Comparison of ENCODE assay signal across 9 cellular contexts in genomic region chr17:49779730-49780220, GRCh38. TPM values are rescaled to one million over a fixed set of nuclear protein-coding genes. Genes with fewer than 3 reads are reported as not detected.
DNase-seq lines count a peak whose midpoint lies in the region; ATAC-seq and TF ChIP-seq lines count a peak whose summit lies in the region.
"Had no signal": no experiment of that assay in that cellular context is flagged by ENCODE, and none has a peak within 500 bp of the region (broad histone marks: within the 10 kb centered on the region; RNA-seq: fewer than 3 reads in every experiment).

No MANE protein-coding gene starts in this region.

- TF ChIP-seq CTCF in CD14-positive monocyte (IDR thresholded peaks at IDR 0.05) (peak; percentile 75), GM13976 (IDR thresholded peaks at IDR 0.05; ENCODE audit: borderline replicate concordance, control extremely low read depth, extremely low read depth, insufficient read depth, missing control alignments) (peak; percentile 45), brain microvascular endothelial cell (IDR thresholded peaks at IDR 0.05; ENCODE audit: low read depth, low read length, missing control alignments) (peak; percentile 68), liver (IDR thresholded peaks at IDR 0.05; ENCODE audit: low read depth, low read length, missing input control) (peak; percentile 71), upper lobe of left lung (IDR thresholded peaks at IDR 0.05) (peak in 5 of 6 experiments; percentile 46 to 71 (median 59))

- H3K4me1 ChIP-seq in liver (ENCODE audit: control insufficient read depth in 4 of 4, insufficient read depth in 4 of 4, low read length in 3 of 4) (no peaks in the 10 kb centered on the region), upper lobe of left lung (peaks cover 13 to 26% (median 19%) of the 10 kb centered on the region in 4 donors), HAP-1 (peaks cover 6% of the 10 kb centered on the region)

- H3K27ac Mint-ChIP-seq in CD14-positive monocyte = peak overlapping the region in 2 of 7 donors; percentile 12 to 54
- H3K27ac Mint-ChIP-seq: T-helper 1 cell treated with Interleukin-12 subunit alpha and Interleukin-12 subunit beta and Interleukin-4 antibody, amounts not matched to agents 30 μg/mL and 1 μg/mL, for 36 hours had no signal

- peaks cover 0 to 5% (median 0%) of the 10 kb centered on the region in 3 donors for H3K27me3 Mint-ChIP-seq in CD14-positive monocyte (ENCODE audit: low read depth in 3 of 3)

- H3K9me3 ChIP-seq in liver (ENCODE audit: control insufficient read depth in 4 of 4, low read length in 3 of 4) (no peaks in the 10 kb centered on the region), upper lobe of left lung (no peaks in the 10 kb centered on the region), HAP-1 (no peaks in the 10 kb centered on the region)

- no peak overlapping the region for H3K9ac ChIP-seq in liver (ENCODE audit: low read depth in 1 of 2, low read length in 2 of 2)

- in situ Hi-C loops in GM13976 (cut with MboI; ENCODE audit: low sequenced_read_pairs, unreplicated experiment) = loop anchor here (10.0 kb wide), 1 partner anchor 75 kb away; the partner anchor contains the start of gene SLC35B1
- in situ Hi-C loops in brain microvascular endothelial cell (cut with HindIII; ENCODE audit: low pct_ligation_motif_present, low sequenced_read_pairs) = no loop called here
- in situ Hi-C loops in HAP-1 (cut with MboI; ENCODE audit: low sequenced_read_pairs) = no loop called here

- H3K27ac ChIP-seq in brain microvascular endothelial cell (no peak overlapping the region), liver (ENCODE audit: low read depth in 1 of 2, low read length in 2 of 2) (no peak overlapping the region), upper lobe of left lung (no peak overlapping the region)

- no peak for TF ChIP-seq EP300 in upper lobe of left lung (IDR thresholded peaks at IDR 0.05)

- no peaks in the 10 kb centered on the region for H3K36me3 Mint-ChIP-seq in CD14-positive monocyte

- H3K4me3 ChIP-seq in brain microvascular endothelial cell (ENCODE audit: low read depth, low read length) = no peak overlapping the region
- no peak overlapping the region for H3K4me3 ChIP-seq in liver (ENCODE audit: low read depth in 1 of 3, low read length in 3 of 3)
- H3K4me3 ChIP-seq in upper lobe of left lung = no peak overlapping the region
- H3K4me3 ChIP-seq in HAP-1 = no peak overlapping the region

- H3K4me3 Mint-ChIP-seq in CD14-positive monocyte = no peak overlapping the region
- H3K4me3 Mint-ChIP-seq: T-helper 1 cell treated with Interleukin-12 subunit alpha and Interleukin-12 subunit beta and Interleukin-4 antibody, amounts not matched to agents 30 μg/mL and 1 μg/mL, for 36 hours had no signal

- 9% methylated on average over 2 of the region's 2 CpGs for WGBS in liver
- 16 to 19% methylated on average over 2 of the region's 2 CpGs for WGBS in upper lobe of left lung, 2 donors

- intact Hi-C loops in CD14-positive monocyte (cut with micrococcal nuclease) = loop anchor here in 1 of 2 donors (5.0 kb wide), 1 partner anchor 207 kb away; no protein-coding TSS in a partner anchor

- peaks cover 21% of the 10 kb centered on the region for H3K4me1 Mint-ChIP-seq in CD14-positive monocyte

- ATAC-seq in upper lobe of left lung (ENCODE audit: low FRiP score in 2 of 2) = peak; percentile 19 to 76
- ATAC-seq in GM18858 (IDR thresholded peaks at IDR 0.05; ENCODE audit: unreplicated experiment) = no peak

- DNase-seq in CD14-positive monocyte (ENCODE audit: low spot score) (no peak), GM13976 (ENCODE audit: low spot score) (peak; percentile 42), NCI-H82 (lab: John Stamatoyannopoulos, UW) (peak; percentile 57), brain microvascular endothelial cell (peak; percentile 67), upper lobe of left lung (peak in 1 of 2 donors; percentile 26), HAP-1 (ENCODE audit: low spot score in 2 of 2) (no peak)

- no peaks in the 10 kb centered on the region for H3K27me3 ChIP-seq in brain microvascular endothelial cell (replicated peaks)
- H3K27me3 ChIP-seq in liver (ENCODE audit: control insufficient read depth in 4 of 4, insufficient read depth in 4 of 4, low read length in 3 of 4) = no peaks in the 10 kb centered on the region
- H3K27me3 ChIP-seq in upper lobe of left lung = no peaks in the 10 kb centered on the region
- no peaks in the 10 kb centered on the region for H3K27me3 ChIP-seq in HAP-1 (ENCODE audit: low read depth)

- no peak for TF ChIP-seq POLR2A in upper lobe of left lung (IDR thresholded peaks at IDR 0.05)

- H3K36me3 ChIP-seq in brain microvascular endothelial cell (replicated peaks) (no peaks in the 10 kb centered on the region), liver (ENCODE audit: control insufficient read depth in 4 of 4, insufficient read depth in 3 of 4, low read depth in 1 of 4, low read length in 3 of 4) (no peaks in the 10 kb centered on the region), upper lobe of left lung (no peaks in the 10 kb centered on the region), HAP-1 (replicated peaks) (no peaks in the 10 kb centered on the region)

- H3K9me3 Mint-ChIP-seq in CD14-positive monocyte = peaks cover 0 to 2% (median 0%) of the 10 kb centered on the region in 7 donors
- H3K9me3 Mint-ChIP-seq: T-helper 1 cell treated with Interleukin-12 subunit alpha and Interleukin-12 subunit beta and Interleukin-4 antibody, amounts not matched to agents 30 μg/mL and 1 μg/mL, for 36 hours had no signal

- peak; percentile 85 to 92 for TF ChIP-seq RAD21 in liver (IDR thresholded peaks at IDR 0.05)

TF ChIP-seq in liver, 16 proteins besides CTCF, POLR2A, EP300 and RAD21:
- TF ChIP-seq NR2F2 (IDR thresholded peaks at IDR 0.05) (no peak), RXRA (IDR thresholded peaks at IDR 0.05) (no peak), FOXA1 (IDR thresholded peaks at IDR 0.05) (no peak), EGR1 (IDR thresholded peaks at IDR 0.05; ENCODE audit: low read depth in 2 of 2) (no peak), MAX (IDR thresholded peaks at IDR 0.05) (no peak), HNF4G (IDR thresholded peaks at IDR 0.05) (no peak), GABPA (IDR thresholded peaks at IDR 0.05 in 1 of 2, conservative IDR thresholded peaks at IDR 0.05 in 1 of 2) (no peak), HNF4A (conservative IDR thresholded peaks at IDR 0.05) (no peak), ZBTB33 (IDR thresholded peaks at IDR 0.05) (no peak), JUND (IDR thresholded peaks at IDR 0.05) (no peak), FOXA2 (IDR thresholded peaks at IDR 0.05) (no peak), TAF1 (conservative IDR thresholded peaks at IDR 0.05) (no peak), YY1 (IDR thresholded peaks at IDR 0.05) (no peak), REST (IDR thresholded peaks at IDR 0.05) (no peak), SP1 (IDR thresholded peaks at IDR 0.05) (no peak), ATF3 (IDR thresholded peaks at IDR 0.05) (no peak)

RNA-seq across cellular contexts. Expression of gene KAT7, which starts 8.7 kb away (rescaled TPM):
- polyA plus RNA-seq in CD14-positive monocyte = 10 to 100 TPM; 17.5 to 28.1 TPM
- 10 to 100 TPM; 19.1 to 24.2 TPM for total RNA-seq in liver
- polyA plus RNA-seq in liver = 1 to 10 TPM; 6.1 to 6.2 TPM
- 10 to 100 TPM; 30.1 to 57.4 (median 49.8) TPM for total RNA-seq in upper lobe of left lung

RNA-seq across cellular contexts. Expression of gene FAM117A, which starts 15.8 kb away (rescaled TPM):
- 10 to 100 TPM; 11.8 to 17.9 TPM for polyA plus RNA-seq in CD14-positive monocyte
- 10 to 100 TPM in 1 of 2 donors, 1 to 10 TPM in 1; 6.4 to 39.3 TPM for total RNA-seq in liver
- 1 to 10 TPM; 4.5 to 4.6 TPM for polyA plus RNA-seq in liver
- total RNA-seq in upper lobe of left lung = 10 to 100 TPM; 15.1 to 22.0 (median 18.2) TPM

Comparison
In these comparisons a context has a peak if more than half of its experiments do, and no peak if none do; other contexts are left out.
1. DNase-seq: peak in GM13976 (single experiment), NCI-H82 (single experiment) and brain microvascular endothelial cell (single experiment); none in CD14-positive monocyte (single experiment) and HAP-1 (0 of 2).
2. Peak in every context shown above with its lines, with median percentiles within 50 percentile points of each other: CTCF ChIP-seq.